In genomic region chr16:82583415-82583814, GRCh38 we compare ENCODE assay signal across 13 cellular contexts. TPM values are rescaled to one million over a fixed set of nuclear protein-coding genes. Genes with fewer than 3 reads are reported as not detected.
A peak's percentile ranks its signal among the peaks of the same experiment; 100 is the strongest.
DNase-seq lines count a peak whose midpoint lies in the region; ATAC-seq, FAIRE-seq and TF ChIP-seq lines count a peak whose summit lies in the region.
"Had no signal": no experiment of that assay in that cellular context is flagged by ENCODE, and none has a peak within 500 bp of the region (broad histone marks: within the 10 kb centered on the region; RNA-seq: fewer than 3 reads in every experiment).

No MANE protein-coding gene starts in this region.

- no peak for FAIRE-seq in bronchial epithelial cell (lab: Jason Lieb, UNC)

- H3K27ac ChIP-seq in BLaER1 (no peak overlapping the region), psoas muscle (peak overlapping the region; percentile 17), osteoblast (ENCODE audit: low read depth, low read length) (no peak overlapping the region)

- H3K4me3 ChIP-seq in BLaER1 (no peak overlapping the region), bronchial epithelial cell (ENCODE audit: low read depth, low read length) (no peak overlapping the region), psoas muscle (no peak overlapping the region), osteoblast (ENCODE audit: insufficient read depth, low read length) (no peak overlapping the region)
- H3K4me3 ChIP-seq: HAP-1, MG63 had no signal

- no peaks in the 10 kb centered on the region for H3K36me3 ChIP-seq in BLaER1
- no peaks in the 10 kb centered on the region for H3K36me3 ChIP-seq in bronchial epithelial cell (ENCODE audit: control insufficient read depth, insufficient read depth, low read length)
- H3K36me3 ChIP-seq in psoas muscle (ENCODE audit: insufficient read depth in 1 of 2, low read depth in 1 of 2), result no peaks in the 10 kb centered on the region
- no peaks in the 10 kb centered on the region for H3K36me3 ChIP-seq in osteoblast (ENCODE audit: insufficient read depth, low read length)
- H3K36me3 ChIP-seq: BE2C, HAP-1, MG63 had no signal

- no peak overlapping the region for H2AFZ ChIP-seq in osteoblast (ENCODE audit: low read length)

- DNase-seq in HT1080 (ENCODE audit: low read depth) (peak; percentile 37), bronchial epithelial cell (ENCODE audit: low read depth) (peak; percentile 28), psoas muscle (no peak), osteoblast (ENCODE audit: insufficient read length, low spot score, missing footprints) (no peak), LoVo (ENCODE audit: low spot score) (no peak)
- DNase-seq: BE2C; CD8-positive, alpha-beta T cell; MG63; NCI-H1105; NCI-H1694 treated with DMSO at 0.1 percent for 48 hours had no signal

- H3K9ac ChIP-seq in BLaER1, result no peak overlapping the region

- H4K20me1 ChIP-seq in BLaER1 (no peaks in the 10 kb centered on the region), osteoblast (ENCODE audit: insufficient read depth, low read length) (no peaks in the 10 kb centered on the region)

- no peaks in the 10 kb centered on the region for H3K79me2 ChIP-seq in osteoblast (ENCODE audit: insufficient read depth, low read length)

- TF ChIP-seq CTCF in bronchial epithelial cell (IDR thresholded peaks at IDR 0.05; ENCODE audit: insufficient read depth, low read length, severe bottlenecking) (no peak), psoas muscle (IDR thresholded peaks at IDR 0.05) (no peak), osteoblast (IDR thresholded peaks at IDR 0.05; ENCODE audit: extremely low read depth, low read depth, low read length) (no peak)

- WGBS in psoas muscle, 3 donors, result 42 to 77% (median 57%) methylated on average over 3 of the region's 3 CpGs

- H3K9me3 ChIP-seq in BLaER1 (no peaks in the 10 kb centered on the region), psoas muscle (no peaks in the 10 kb centered on the region), osteoblast (ENCODE audit: low read depth, low read length) (no peaks in the 10 kb centered on the region)
- H3K9me3 ChIP-seq: BE2C, HAP-1, MG63 had no signal

- 0 out of 2 replicates have a peak overlapping the region, but pooled peaks have one; percentile 20 for H3K4me2 ChIP-seq in BLaER1
- no peak overlapping the region for H3K4me2 ChIP-seq in osteoblast (ENCODE audit: insufficient read depth, low read length)

- H3K4me1 ChIP-seq in BLaER1 (peaks cover 7% of the 10 kb centered on the region), psoas muscle (peaks cover 20% of the 10 kb centered on the region), osteoblast (ENCODE audit: insufficient read depth, low read length) (peaks cover 11% of the 10 kb centered on the region)
- H3K4me1 ChIP-seq: BE2C, HAP-1 had no signal

- intact Hi-C loops in psoas muscle (cut with DNase I), result loop anchor here in 1 of 2 donors (2.0 to 5.0 kb wide), 2 partner anchors 216 to 321 kb away; no protein-coding TSS in a partner anchor

- H3K27me3 ChIP-seq in BLaER1 (no peaks in the 10 kb centered on the region; the same call in 1 of the 2 replicates), bronchial epithelial cell (ENCODE audit: control insufficient read depth, insufficient read depth, low read length) (peaks cover 2% of the 10 kb centered on the region), psoas muscle (ENCODE audit: insufficient read depth in 3 of 3, low read length in 2 of 3) (no peaks in the 10 kb centered on the region), osteoblast (ENCODE audit: insufficient read depth, low read length) (no peaks in the 10 kb centered on the region)
- H3K27me3 ChIP-seq: BE2C, MG63 had no signal

- ATAC-seq in psoas muscle (peak in 3 of 4 donors; percentile 29 to 47 (median 46)), HG03108 (IDR thresholded peaks at IDR 0.05; ENCODE audit: unreplicated experiment) (no peak)
- ATAC-seq: CD8-positive, alpha-beta T cell had no signal

RNA-seq across cellular contexts. Expression of gene CDH13, which starts 43.4 kb away (rescaled TPM):
- total RNA-seq in HT1080 (2014; rRNA removed; shearing (Covaris generic)), result 50.8 and 66.0 TPM in 2 replicates
- polyA plus RNA-seq in HT1080 (2015; cell fraction: cytosol; rRNA removed), result 55.7 and 76.6 TPM in 2 replicates
- 117 and 148 TPM in 2 replicates for polyA plus RNA-seq in HT1080 (2015; cell fraction: nucleus; rRNA removed)
- total RNA-seq in bronchial epithelial cell, result 23.3 and 31.3 TPM in 2 replicates
- total RNA-seq in psoas muscle, result 10 to 100 TPM; 22.8 to 30.7 (median 29.5) TPM
- polyA plus RNA-seq in psoas muscle, result 10 to 100 TPM in 2 of 3 donors, 1 to 10 TPM in 1; 6.1 to 14.0 (median 13.8) TPM
- total RNA-seq in osteoblast, result 102 and 104 TPM in 2 replicates
- total RNA-seq: CD8-positive, alpha-beta T cell had no signal

Comparison
In these comparisons a context has a peak if more than half of its experiments do, and no peak if none do; other contexts are left out.
1. DNase-seq: peak in HT1080 (single experiment) and bronchial epithelial cell (single experiment); none in psoas muscle (0 of 2), osteoblast (single experiment) and LoVo (single experiment).